11 cellular contexts compared by ENCODE assay signal in the genomic region with DNA sequence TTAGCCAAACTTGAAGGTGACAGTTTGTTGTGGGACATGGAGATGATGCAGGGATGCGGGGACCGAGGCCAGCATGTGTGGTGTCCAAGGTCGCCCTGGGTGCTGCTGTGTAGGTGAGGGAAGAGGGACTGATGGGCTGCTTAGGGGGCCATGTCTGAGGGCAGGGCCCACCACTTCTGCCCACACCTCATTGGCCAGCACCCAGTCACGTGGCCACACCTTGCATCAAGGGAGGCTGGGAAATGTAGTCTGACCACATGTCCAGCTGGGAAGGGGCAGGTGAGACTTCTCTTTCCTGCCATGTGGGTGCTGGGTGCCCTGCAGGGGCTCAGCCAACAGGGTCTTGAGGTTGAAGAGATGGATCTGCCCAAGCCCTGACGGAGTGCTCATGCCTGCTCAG.
A peak's percentile ranks its signal among the peaks of the same experiment; 100 is the strongest.
DNase-seq lines count a peak whose midpoint lies in the region; ATAC-seq, FAIRE-seq and TF ChIP-seq lines count a peak whose summit lies in the region.
"Had no signal": no experiment of that assay in that cellular context is flagged by ENCODE, and none has a peak within 500 bp of the region (broad histone marks: within the 10 kb centered on the region; RNA-seq: fewer than 3 reads in every experiment).

No MANE protein-coding gene starts in this region.

- H3K36me3 ChIP-seq in Caco-2 (ENCODE audit: control insufficient read depth, insufficient read depth, low read length) (no peaks in the 10 kb centered on the region), lower lobe of right lung (peaks cover 48% of the 10 kb centered on the region)

- peaks cover 10% of the 10 kb centered on the region for H3K9me3 Mint-ChIP-seq in Caco-2 (ENCODE audit: unreplicated experiment)
- H3K9me3 Mint-ChIP-seq in activated naive CD8-positive, alpha-beta T cell treated with anti-CD3 and anti-CD28 coated beads, Interleukin-2, amount 10 ng/mL, durations not matched to agents 7 days and 5 days, result peaks cover 8% of the 10 kb centered on the region

- no peak for FAIRE-seq in H54 (lab: Jason Lieb, UNC)

- peaks cover 22% of the 10 kb centered on the region for H3K36me3 Mint-ChIP-seq in Caco-2 (ENCODE audit: insufficient read depth, unreplicated experiment)
- H3K36me3 Mint-ChIP-seq in activated naive CD8-positive, alpha-beta T cell treated with anti-CD3 and anti-CD28 coated beads, Interleukin-2, amount 10 ng/mL, durations not matched to agents 7 days and 5 days, result peaks cover 23% of the 10 kb centered on the region

- intact Hi-C loops in Caco-2 (cut with micrococcal nuclease; ENCODE audit: unreplicated experiment), result no loop called here
- intact Hi-C loops in lower lobe of right lung (cut with DNase I), result no loop called here

- no peaks in the 10 kb centered on the region for H3K4me1 Mint-ChIP-seq in Caco-2 (ENCODE audit: low read depth, unreplicated experiment)
- no peaks in the 10 kb centered on the region for H3K4me1 Mint-ChIP-seq in activated naive CD8-positive, alpha-beta T cell treated with anti-CD3 and anti-CD28 coated beads, Interleukin-2, amount 10 ng/mL, durations not matched to agents 7 days and 5 days

- no peak overlapping the region for H3K27ac ChIP-seq in lower lobe of right lung
- H3K27ac ChIP-seq: adrenal gland had no signal

- no TSS peak for BruUV-seq in Caco-2 (replicated peaks; lab: Mats Ljungman, UMichigan)

- POLR2A ChIA-PET in Caco-2 (lab: Charles Lee), result no interaction called here
- POLR2A ChIA-PET in activated naive CD8-positive, alpha-beta T cell treated with anti-CD3 and anti-CD28 coated beads, Interleukin-2, amount 10 ng/mL, durations not matched to agents 7 days and 5 days (lab: Charles Lee), result no interaction called here

- H3K4me1 ChIP-seq in Caco-2 (no peaks in the 10 kb centered on the region), lower lobe of right lung (no peaks in the 10 kb centered on the region)
- H3K4me1 ChIP-seq: adrenal gland had no signal

- peak overlapping the region; percentile 17 for H3K27ac Mint-ChIP-seq in Caco-2 (ENCODE audit: unreplicated experiment)
- peak overlapping the region; percentile 15 for H3K27ac Mint-ChIP-seq in activated naive CD8-positive, alpha-beta T cell treated with anti-CD3 and anti-CD28 coated beads, Interleukin-2, amount 10 ng/mL, durations not matched to agents 7 days and 5 days

- TF ChIP-seq CTCF in Caco-2 (IDR thresholded peaks at IDR 0.05; ENCODE audit: insufficient read depth in 1 of 2, low read depth in 1 of 2, low read length in 1 of 2, severe bottlenecking in 1 of 2, unreplicated experiment in 1 of 2), result no peak
- no peak for TF ChIP-seq CTCF in lower lobe of right lung (IDR thresholded peaks at IDR 0.05)

- no peaks in the 10 kb centered on the region for H3K27me3 Mint-ChIP-seq in Caco-2 (ENCODE audit: insufficient read depth, unreplicated experiment)
- no peaks in the 10 kb centered on the region for H3K27me3 Mint-ChIP-seq in activated naive CD8-positive, alpha-beta T cell treated with anti-CD3 and anti-CD28 coated beads, Interleukin-2, amount 10 ng/mL, durations not matched to agents 7 days and 5 days

- no peak for TF ChIP-seq POLR2A in H54 (IDR thresholded peaks at IDR 0.05; ENCODE audit: low read depth, low read length)

- CTCF ChIA-PET in Caco-2 (lab: Charles Lee), result no interaction called here

- H3K4me3 ChIP-seq in Caco-2 (ENCODE audit: low read depth, low read length), result no peak overlapping the region
- no peak overlapping the region for H3K4me3 ChIP-seq in lower lobe of right lung
- H3K4me3 ChIP-seq: adrenal gland, smooth muscle cell had no signal

- ATAC-seq in activated naive CD8-positive, alpha-beta T cell treated with anti-CD3 and anti-CD28 coated beads, Interleukin-2, amount 10 ng/mL, durations not matched to agents 7 days and 5 days (ENCODE audit: low read depth), result no peak
- ATAC-seq in lower lobe of right lung, result no peak

- H3K4me3 Mint-ChIP-seq in Caco-2 (ENCODE audit: unreplicated experiment), result no peak overlapping the region
- H3K4me3 Mint-ChIP-seq in activated naive CD8-positive, alpha-beta T cell treated with anti-CD3 and anti-CD28 coated beads, Interleukin-2, amount 10 ng/mL, durations not matched to agents 7 days and 5 days, result no peak overlapping the region

- H3K9me3 ChIP-seq in Caco-2, result no peaks in the 10 kb centered on the region
- H3K9me3 ChIP-seq in lower lobe of right lung, result peaks cover 6% of the 10 kb centered on the region
- H3K9me3 ChIP-seq: adrenal gland had no signal

- DNase-seq in Caco-2, result no peak
- DNase-seq in H54 (ENCODE audit: insufficient read length, low spot score), result peak; percentile 61
- DNase-seq in activated naive CD8-positive, alpha-beta T cell treated with anti-CD3 and anti-CD28 coated beads, Interleukin-2, amount 10 ng/mL, durations not matched to agents 7 days and 5 days, result no peak
- DNase-seq in left kidney (ENCODE audit: low read depth, low spot score), result peak; percentile 63
- no peak for DNase-seq in GM19240 (ENCODE audit: insufficient read length, low spot score)
- DNase-seq in NCI-H187 (lab: John Stamatoyannopoulos, UW), result no peak
- DNase-seq in globus pallidus (ENCODE audit: low spot score), result no peak
- DNase-seq in lower lobe of right lung, result no peak
- DNase-seq: adrenal gland, NCI-H2029 had no signal

- H3K27me3 ChIP-seq in Caco-2 (replicated peaks; ENCODE audit: control insufficient read depth, insufficient read depth, low read length) (no peaks in the 10 kb centered on the region), lower lobe of right lung (ENCODE audit: low read depth) (no peaks in the 10 kb centered on the region)
- H3K27me3 ChIP-seq: adrenal gland had no signal

Comparison
In these comparisons a context has a peak if more than half of its experiments do, and no peak if none do; other contexts are left out.
1. DNase-seq: peak in H54 (single experiment) and left kidney (single experiment); none in Caco-2 (0 of 2), activated naive CD8-positive, alpha-beta T cell treated with anti-CD3 and anti-CD28 coated beads, Interleukin-2, amount 10 ng/mL, durations not matched to agents 7 days and 5 days (single experiment), GM19240 (single experiment), NCI-H187 (0 of 2), globus pallidus (single experiment) and lower lobe of right lung (single experiment).